Comparison of ENCODE assay signal across 1 cellular context in genomic region chr2:239824866-239825704, GRCh38.
TF ChIP-seq lines count a peak whose summit lies in the region.

No MANE protein-coding gene starts in this region.

TF ChIP-seq in GM23338, 12 proteins besides CTCF, POLR2A, EP300 and RAD21 (continued from another document):
- TF ChIP-seq ZNF462 (CRISPR knock-in tag; IDR thresholded peaks at IDR 0.05) (no peak), ETS1 (IDR thresholded peaks at IDR 0.05) (no peak), STAT1 (IDR thresholded peaks at IDR 0.05; ENCODE audit: unreplicated experiment) (no peak), CREB1 (CRISPR knock-in tag; IDR thresholded peaks at IDR 0.05; ENCODE audit: low read depth) (no peak)
